ENCODE assay signal across 12 cellular contexts in the genomic region with DNA sequence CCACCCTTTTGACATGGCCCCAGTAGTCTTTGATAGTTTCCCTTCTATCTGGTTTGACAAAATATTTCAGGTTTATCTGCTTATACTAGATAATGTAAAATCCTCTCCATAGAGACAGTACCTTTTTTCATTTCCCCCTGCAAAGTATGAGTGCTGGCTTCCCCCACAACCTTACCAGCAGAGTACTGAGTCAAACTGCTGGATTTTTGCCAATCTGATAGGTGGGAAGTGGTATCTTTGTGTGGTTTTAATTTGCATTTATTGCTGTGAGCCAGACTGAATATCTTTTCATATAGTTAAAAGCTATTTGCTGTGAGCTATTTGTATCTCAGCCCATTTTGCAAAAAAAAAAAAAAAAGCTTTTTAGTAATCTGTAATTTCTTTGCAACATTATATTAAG. TPM values are rescaled to one million over a fixed set of nuclear protein-coding genes. Genes with fewer than 3 reads are reported as not detected.
DNase-seq lines count a peak whose midpoint lies in the region; ATAC-seq and TF ChIP-seq lines count a peak whose summit lies in the region.
"Had no signal": no experiment of that assay in that cellular context is flagged by ENCODE, and none has a peak within 500 bp of the region (broad histone marks: within the 10 kb centered on the region; RNA-seq: fewer than 3 reads in every experiment).

No MANE protein-coding gene starts in this region.

- DNase-seq in activated CD8-positive, alpha-beta memory T cell treated with anti-CD3 and anti-CD28 coated beads, Interleukin-2, amount 50 U/mL, for 1 hour (ENCODE audit: extremely low read depth), result peak; percentile 19
- no peak for DNase-seq in activated CD8-positive, alpha-beta memory T cell treated with anti-CD3 and anti-CD28 coated beads for 24 hours
- DNase-seq in GM23248, result peak; percentile 13
- peak; percentile 3 for DNase-seq in T-helper 9 cell
- DNase-seq in lung microvascular endothelial cell (ENCODE audit: low read depth in 2 of 2), result peak; percentile 25 to 43
- DNase-seq in ovary, result no peak
- no peak for DNase-seq in H7
- DNase-seq: AML-193, H9, MM.1S, trophoblast cell had no signal

- H2AFZ ChIP-seq in GM23248, result no peak overlapping the region

- H3K9me2 ChIP-seq in GM23248 (ENCODE audit: insufficient read depth), result no peaks in the 10 kb centered on the region

- no peak for TF ChIP-seq POLR2A in ovary (IDR thresholded peaks at IDR 0.05)

- no peak for TF ChIP-seq EP300 in ovary (IDR thresholded peaks at IDR 0.05)

- no peak for ATAC-seq in HG03045 (IDR thresholded peaks at IDR 0.05; ENCODE audit: unreplicated experiment)

- H3K4me1 ChIP-seq in GM23248 (ENCODE audit: insufficient read depth), result peaks cover 15% of the 10 kb centered on the region
- H3K4me1 ChIP-seq in ovary (ENCODE audit: insufficient read depth), result no peaks in the 10 kb centered on the region

- H3K4me3 ChIP-seq in GM23248, result no peak overlapping the region
- no peak overlapping the region for H3K4me3 ChIP-seq in ovary
- no peak overlapping the region for H3K4me3 ChIP-seq in H7 (ENCODE audit: insufficient read depth, low read depth, low read length)

- no peaks in the 10 kb centered on the region for H3F3A ChIP-seq in GM23248 (ENCODE audit: insufficient read depth)

- H3K9me3 ChIP-seq in GM23248 (ENCODE audit: low read depth), result no peaks in the 10 kb centered on the region
- H3K9me3 ChIP-seq in ovary, result peaks cover 0 to 4% of the 10 kb centered on the region in 2 donors

- no peak for TF ChIP-seq CTCF in ovary (IDR thresholded peaks at IDR 0.05)

- no peaks in the 10 kb centered on the region for H4K20me1 ChIP-seq in GM23248 (ENCODE audit: insufficient read depth)

- H3K79me2 ChIP-seq in GM23248 (ENCODE audit: insufficient read depth), result no peaks in the 10 kb centered on the region

- H3K9ac ChIP-seq in GM23248, result no peak overlapping the region

- H3K27ac ChIP-seq in GM23248 (no peak overlapping the region), ovary (no peak overlapping the region)

- intact Hi-C loops in ovary (cut with DNase I), result no loop called here

- H3K36me3 ChIP-seq in GM23248 (ENCODE audit: low read depth), result no peaks in the 10 kb centered on the region
- no peaks in the 10 kb centered on the region for H3K36me3 ChIP-seq in ovary
- no peaks in the 10 kb centered on the region for H3K36me3 ChIP-seq in H7 (replicated peaks; ENCODE audit: control insufficient read depth, insufficient read depth, low read length)

- H3K4me2 ChIP-seq in GM23248 (ENCODE audit: unreplicated experiment), result no peak overlapping the region

- H3K27me3 ChIP-seq in GM23248 (replicated peaks; ENCODE audit: insufficient read depth) (no peaks in the 10 kb centered on the region), ovary (no peaks in the 10 kb centered on the region), H7 (ENCODE audit: control insufficient read depth, insufficient read depth, low read length) (no peaks in the 10 kb centered on the region)

- in situ Hi-C loops in GM23248 (cut with MboI), result no loop called here

RNA-seq across cellular contexts. Expression of a gene that starts 32.1 kb away (rescaled TPM):
- 14.8 and 19.6 TPM in 2 replicates for total RNA-seq in GM23248 (2014; rRNA removed; shearing (Covaris generic))
- polyA plus RNA-seq in GM23248 (2016; fragmentation: Nextera tagmentation; extraction: Ambion mirVana) (7.7 and 9.5 TPM in 2 replicates), ovary (10 to 100 TPM in 1 of 2 donors, 1 to 10 TPM in 1; 8.4 to 10.9 TPM)
- total RNA-seq in lung microvascular endothelial cell (3.1 and 6.0 TPM in 2 replicates), ovary (10 to 100 TPM; 16.5 to 22.3 (median 20.2) TPM)
- 9.2 and 9.3 TPM in 2 replicates for total RNA-seq in H7 (2014; rRNA removed; shearing (Covaris generic))

Comparison
In these comparisons a context has a peak if more than half of its experiments do, and no peak if none do; other contexts are left out.
1. DNase-seq: peak in activated CD8-positive, alpha-beta memory T cell treated with anti-CD3 and anti-CD28 coated beads, Interleukin-2, amount 50 U/mL, for 1 hour (single experiment), GM23248 (single experiment), T-helper 9 cell (single experiment) and lung microvascular endothelial cell (2 of 2); none in activated CD8-positive, alpha-beta memory T cell treated with anti-CD3 and anti-CD28 coated beads for 24 hours (single experiment), ovary (0 of 5) and H7 (single experiment).